8 cellular contexts compared by ENCODE assay signal in genomic region chr16:81521141-81521626, GRCh38.
A peak's percentile ranks its signal among the peaks of the same experiment; 100 is the strongest.
DNase-seq lines count a peak whose midpoint lies in the region; ATAC-seq and TF ChIP-seq lines count a peak whose summit lies in the region.

No MANE protein-coding gene starts in this region.

- H3K4me3 Mint-ChIP-seq in central memory CD8-positive, alpha-beta T cell = peak overlapping the region; percentile 72

- POLR2A ChIA-PET in SK-N-SH (lab: Yijun Ruan, JAX) = interaction anchor here (1.1 to 1.7 kb wide), 2 partner anchors 18 to 76 kb away, joined by 4 to 5 read pairs; no protein-coding TSS in a partner anchor

- H3K9ac ChIP-seq in SK-N-SH = no peak overlapping the region

- no peaks in the 10 kb centered on the region for H3K27me3 ChIP-seq in SK-N-SH (ENCODE audit: insufficient read depth)

- H3K4me2 ChIP-seq in SK-N-SH = no peak overlapping the region

- no peak for TF ChIP-seq CTCF in SK-N-SH (IDR thresholded peaks at IDR 0.05)

- ATAC-seq in SK-N-SH treated with all-trans-retinoic acid at 6 μM for 48 hours (no peak; the same call in 2 of the 3 replicates), GM19328 (IDR thresholded peaks at IDR 0.05; ENCODE audit: unreplicated experiment) (no peak), HG02840 (IDR thresholded peaks at IDR 0.05; ENCODE audit: low FRiP score, unreplicated experiment) (no peak)
- peak; percentile 50 for ATAC-seq in central memory CD8-positive, alpha-beta T cell (replicated peaks; ENCODE audit: extremely low read depth, poor library complexity, severe bottlenecking)

- H3K27ac ChIP-seq in SK-N-SH (ENCODE audit: low read depth in 2 of 2, low read length in 1 of 2) = peak overlapping the region in 1 of 2 experiments; percentile 87; a peak in 2 of 4 replicates

- peaks cover 47% of the 10 kb centered on the region for H3K36me3 Mint-ChIP-seq in central memory CD8-positive, alpha-beta T cell (ENCODE audit: insufficient read depth)

- H3K79me2 ChIP-seq in SK-N-SH (ENCODE audit: insufficient read depth) = peaks cover 4% of the 10 kb centered on the region; the same call in 1 of the 2 replicates

- H3K27me3 Mint-ChIP-seq in central memory CD8-positive, alpha-beta T cell = no peaks in the 10 kb centered on the region

- TF ChIP-seq RAD21 in SK-N-SH (IDR thresholded peaks at IDR 0.05; ENCODE audit: low read length) = peak; percentile 2; the same call in 1 of the 2 replicates

- H3K9me3 Mint-ChIP-seq in central memory CD8-positive, alpha-beta T cell = no peaks in the 10 kb centered on the region

- no peaks in the 10 kb centered on the region for H3F3A ChIP-seq in SK-N-SH (replicated peaks; ENCODE audit: insufficient read depth)

- no peak overlapping the region for H3K4me3 ChIP-seq in SK-N-SH (ENCODE audit: low read depth in 2 of 2, low read length in 1 of 2)

- H3K9me2 ChIP-seq in SK-N-SH = no peaks in the 10 kb centered on the region

- DNase-seq in SK-N-SH (peak; percentile 84), iPS-NIHi11 (ENCODE audit: low spot score) (no peak)
- DNase-seq in activated CD4-positive, CD25-positive, alpha-beta regulatory T cell (lab: John Stamatoyannopoulos, UW) = peak in 3 of 4 experiments; percentile 21 to 64 (median 54)
- peak; percentile 77 to 90 for DNase-seq in central memory CD8-positive, alpha-beta T cell (ENCODE audit: low spot score in 2 of 2)
- DNase-seq in stimulated activated CD4-positive, alpha-beta T cell treated with anti-CD3 and anti-CD28 coated beads, Interleukin-2, amount 100 ng/mL, for 4 hours (ENCODE audit: low read depth) = peak; percentile 31

- WGBS in SK-N-SH (ENCODE audit: low lambda C conversion rate) = 66% methylated on average over 19 of the region's 19 CpGs

- TF ChIP-seq EP300 in SK-N-SH (IDR thresholded peaks at IDR 0.05; ENCODE audit: borderline replicate concordance in 1 of 2, low read depth in 1 of 2, low read length in 1 of 2) = no peak

- 0 out of 2 replicates have a peak, but pooled peaks cover 3% of the 10 kb centered on the region for H4K20me1 ChIP-seq in SK-N-SH (ENCODE audit: insufficient read depth)

- no peaks in the 10 kb centered on the region for H3K36me3 ChIP-seq in SK-N-SH (replicated peaks in 1 of 2; ENCODE audit: control insufficient read depth in 1 of 2, insufficient read depth in 2 of 2, low read length in 1 of 2)

- no peak overlapping the region for H2AFZ ChIP-seq in SK-N-SH (ENCODE audit: low read depth)

- no peaks in the 10 kb centered on the region for H3K9me3 ChIP-seq in SK-N-SH

- CTCF ChIA-PET in SK-N-SH (lab: Yijun Ruan, JAX) = interaction anchor here (0.8 to 2.4 kb wide), 3 partner anchors 10 to 193 kb away, joined by 3 to 7 read pairs (median 4); no protein-coding TSS in a partner anchor

- peak overlapping the region; percentile 99 for H3K27ac Mint-ChIP-seq in central memory CD8-positive, alpha-beta T cell (ENCODE audit: low read depth)

- H3K4me1 ChIP-seq in SK-N-SH (ENCODE audit: control insufficient read depth in 1 of 2, insufficient read depth in 2 of 2, low read depth in 1 of 2, low read length in 1 of 2) = peaks cover 0 to 13% of the 10 kb centered on the region in 2 experiments; a peak in 2 of 4 replicates

- H3K4me1 Mint-ChIP-seq in central memory CD8-positive, alpha-beta T cell = peaks cover 64% of the 10 kb centered on the region

TF ChIP-seq in SK-N-SH, 30 proteins besides CTCF, POLR2A, EP300 and RAD21:
- 0 out of 2 replicates have a peak, but pooled peaks have one; percentile 37 for TF ChIP-seq MXI1 (IDR thresholded peaks at IDR 0.05; ENCODE audit: low read depth, low read length)
- no peak for TF ChIP-seq MAX (IDR thresholded peaks at IDR 0.05; ENCODE audit: low read depth)
- TF ChIP-seq GATA2 (CRISPR knock-in tag; IDR thresholded peaks at IDR 0.05) = peak; percentile 58

TF ChIP-seq in SK-N-SH treated with all-trans-retinoic acid at 6 μM for 48 hours, 23 proteins besides CTCF, POLR2A, EP300 and RAD21:
- TF ChIP-seq POU6F1 (CRISPR knock-in tag; IDR thresholded peaks at IDR 0.05; ENCODE audit: borderline replicate concordance, low read depth) (no peak), OSR1 (CRISPR knock-in tag; IDR thresholded peaks at IDR 0.05) (no peak), ZNF8 (CRISPR knock-in tag; IDR thresholded peaks at IDR 0.05) (no peak), TOX (CRISPR knock-in tag; IDR thresholded peaks at IDR 0.05; ENCODE audit: borderline replicate concordance) (no peak), CREB5 (CRISPR knock-in tag; IDR thresholded peaks at IDR 0.05; ENCODE audit: low read depth) (no peak)
